ENCODE assay signal across 24 cellular contexts in genomic region chr7:131312838-131313237, GRCh38. TPM values are rescaled to one million over a fixed set of nuclear protein-coding genes. Genes with fewer than 3 reads are reported as not detected.
DNase-seq lines count a peak whose midpoint lies in the region; ATAC-seq, FAIRE-seq and TF ChIP-seq lines count a peak whose summit lies in the region.
"Had no signal": no experiment of that assay in that cellular context is flagged by ENCODE, and none has a peak within 500 bp of the region (broad histone marks: within the 10 kb centered on the region; RNA-seq: fewer than 3 reads in every experiment).

No MANE protein-coding gene starts in this region.

- peaks cover 0 to 2% (median 0%) of the 10 kb centered on the region in 7 donors for H3K4me1 Mint-ChIP-seq in naive thymus-derived CD4-positive, alpha-beta T cell
- H3K4me1 Mint-ChIP-seq: B cell had no signal

- in situ Hi-C loops in GM12878 (cut with MboI) = no loop called here

- FAIRE-seq in A204.1 (lab: Jason Lieb, UNC) = peak; percentile 29
- no peak for FAIRE-seq in GM12878 (lab: Jason Lieb, UNC)
- FAIRE-seq: D721Med, G401.6, GM12892, GM18507 had no signal

- H3K4me1 ChIP-seq in HCT116 (ENCODE audit: control insufficient read depth in 1 of 2, insufficient read depth in 2 of 2, low read length in 2 of 2) (no peaks in the 10 kb centered on the region), Karpas-422 (ENCODE audit: low read length) (peaks cover 3% of the 10 kb centered on the region), GM12878 (ENCODE audit: control insufficient read depth, insufficient read depth, low read length) (no peaks in the 10 kb centered on the region), PC-3 (ENCODE audit: insufficient read depth, low read length) (no peaks in the 10 kb centered on the region)
- no peaks in the 10 kb centered on the region for H3K4me1 ChIP-seq in naive thymus-derived CD4-positive, alpha-beta T cell (ENCODE audit: control insufficient read depth in 2 of 2, insufficient read depth in 2 of 2, low read length in 2 of 2)
- H3K4me1 ChIP-seq: A549; BLaER1 treated with 17β-estradiol and CSF1 and Interleukin-3, amounts not matched to agents 10 nM and 100 nM; Caco-2 had no signal

- H2AFZ ChIP-seq in HCT116 (ENCODE audit: low read depth, low read length, poor library complexity, severe bottlenecking) = no peak overlapping the region
- no peak overlapping the region for H2AFZ ChIP-seq in Karpas-422 (ENCODE audit: low read length)
- H2AFZ ChIP-seq in GM12878 (ENCODE audit: control insufficient read depth, low read depth, low read length) = no peak overlapping the region
- H2AFZ ChIP-seq in PC-3 (ENCODE audit: low read length) = no peak overlapping the region

- TF ChIP-seq RAD21 in HCT116 (IDR thresholded peaks at IDR 0.05; ENCODE audit: low read depth) (no peak), GM12878 (IDR thresholded peaks at IDR 0.05; ENCODE audit: insufficient read depth, low read depth, low read length) (no peak)

- H3K36me3 ChIP-seq in HCT116 (ENCODE audit: control insufficient read depth in 1 of 2, insufficient read depth in 2 of 2, low read length in 2 of 2) = no peaks in the 10 kb centered on the region
- no peaks in the 10 kb centered on the region for H3K36me3 ChIP-seq in Karpas-422 (ENCODE audit: insufficient read depth, low read length)
- H3K36me3 ChIP-seq in GM12878 (ENCODE audit: control insufficient read depth in 2 of 2, insufficient read depth in 2 of 2, low read length in 1 of 2) = no peaks in the 10 kb centered on the region
- H3K36me3 ChIP-seq in PC-3 (ENCODE audit: low read depth, low read length) = no peaks in the 10 kb centered on the region
- no peaks in the 10 kb centered on the region for H3K36me3 ChIP-seq in naive thymus-derived CD4-positive, alpha-beta T cell (ENCODE audit: control insufficient read depth in 2 of 3, insufficient read depth in 3 of 3, low read length in 3 of 3)

- H3K9me2 ChIP-seq in HCT116 (ENCODE audit: insufficient read depth) = no peaks in the 10 kb centered on the region
- H3K9me2 ChIP-seq in Karpas-422 (replicated peaks; ENCODE audit: insufficient read depth, low read length) = no peaks in the 10 kb centered on the region
- H3K9me2 ChIP-seq in PC-3 (replicated peaks; ENCODE audit: low read length) = no peaks in the 10 kb centered on the region

- H4K20me1 ChIP-seq in HCT116 (ENCODE audit: insufficient read depth) (no peaks in the 10 kb centered on the region), Karpas-422 (ENCODE audit: insufficient read depth, low read depth, low read length) (no peaks in the 10 kb centered on the region), GM12878 (ENCODE audit: control insufficient read depth, insufficient read depth) (no peaks in the 10 kb centered on the region), PC-3 (ENCODE audit: low read length) (no peaks in the 10 kb centered on the region)
- H4K20me1 ChIP-seq: BLaER1 treated with 17β-estradiol and CSF1 and Interleukin-3, amounts not matched to agents 10 nM and 100 nM had no signal

- TF ChIP-seq POLR2A in HCT116 (IDR thresholded peaks at IDR 0.05; ENCODE audit: borderline replicate concordance, extremely low read depth, insufficient read depth, insufficient read length) = no peak
- TF ChIP-seq POLR2A in GM12878 (IDR thresholded peaks at IDR 0.05; ENCODE audit: low read depth, low read length) = no peak

- H3K9me3 ChIP-seq in HCT116 (ENCODE audit: control insufficient read depth in 1 of 2, insufficient read depth in 1 of 2, low read depth in 1 of 2, low read length in 2 of 2) (peaks cover 0 to 5% of the 10 kb centered on the region in 2 experiments; a peak in 1 of 4 replicates), Karpas-422 (ENCODE audit: low read length) (peaks cover under 1% of the 10 kb centered on the region), GM12878 (replicated peaks; ENCODE audit: control insufficient read depth, insufficient read depth, low read length) (peaks cover 3% of the 10 kb centered on the region; the same call in 1 of the 3 replicates), PC-3 (ENCODE audit: low read length) (no peaks in the 10 kb centered on the region)
- H3K9me3 ChIP-seq in naive thymus-derived CD4-positive, alpha-beta T cell (ENCODE audit: control insufficient read depth in 2 of 3, low read length in 3 of 3) = no peaks in the 10 kb centered on the region

- no peak for TF ChIP-seq EP300 in GM12878 (IDR thresholded peaks at IDR 0.05; ENCODE audit: borderline replicate concordance in 1 of 2, control insufficient read depth in 1 of 2, low read depth in 2 of 2, low read length in 2 of 2)

- peaks cover 0 to 5% (median 4%) of the 10 kb centered on the region in 5 donors for H3K27me3 Mint-ChIP-seq in naive thymus-derived CD4-positive, alpha-beta T cell
- H3K27me3 Mint-ChIP-seq: B cell; CD4-positive, alpha-beta T cell had no signal

- BruUV-seq in HCT116 (replicated peaks; lab: Mats Ljungman, UMichigan) (no TSS peak), GM12878 (replicated peaks; lab: Mats Ljungman, UMichigan) (no TSS peak), PC-3 (replicated peaks; lab: Mats Ljungman, UMichigan) (no TSS peak)

- SMC1A ChIA-PET in GM12878 (lab: Charles Lee; ENCODE audit: uncharacterized antibody, unreplicated experiment) = interaction anchor here (1.1 to 1.5 kb wide), 2 partner anchors 74 to 103 kb away, joined by 4 read pairs; no protein-coding TSS in a partner anchor

- no peak for TF ChIP-seq CTCF in HCT116 (IDR thresholded peaks at IDR 0.05 in 2 of 3, conservative IDR thresholded peaks at IDR 0.05 in 1 of 3; ENCODE audit: borderline replicate concordance in 1 of 3, insufficient read depth in 1 of 3, low read depth in 2 of 3, low read length in 2 of 3)
- no peak for TF ChIP-seq CTCF in GM12878 (IDR thresholded peaks at IDR 0.05 in 2 of 3, conservative IDR thresholded peaks at IDR 0.05 in 1 of 3; ENCODE audit: control insufficient read depth in 2 of 3, extremely low read depth in 1 of 3, insufficient read depth in 1 of 3, low read depth in 3 of 3, low read length in 3 of 3)
- TF ChIP-seq CTCF in PC-3 (conservative IDR thresholded peaks at IDR 0.05; ENCODE audit: low read depth, low read length) = no peak

- no peak for DNase-seq in HCT116 (ENCODE audit: low read depth, low spot score)
- peak; percentile 21 for DNase-seq in Karpas-422
- no peak for DNase-seq in GM12878 (ENCODE audit: low read depth, low spot score)
- DNase-seq in DMS79 (lab: John Stamatoyannopoulos, UW) = no peak
- DNase-seq in PC-3 = no peak
- no peak for DNase-seq in middle frontal gyrus (ENCODE audit: extremely low spot score, low spot score)
- DNase-seq in naive thymus-derived CD4-positive, alpha-beta T cell = no peak
- DNase-seq: 8988T; AML-193; Caco-2; Calu3; CD4-positive, alpha-beta T cell; CD8-positive, alpha-beta T cell; DMS79 treated with DMSO at 0.1 percent for 48 hours; GF-D8 had no signal

- 0% methylated on average over 1 of the region's 1 CpG for WGBS in GM12878 (ENCODE audit: insufficient coverage, insufficient replicate concordance, low lambda C conversion rate, missing lambda C conversion rate)

- H3K27me3 ChIP-seq in HCT116 (ENCODE audit: insufficient read depth, low read length) (no peaks in the 10 kb centered on the region), Karpas-422 (ENCODE audit: low read length) (no peaks in the 10 kb centered on the region), GM12878 (replicated peaks in 1 of 2; ENCODE audit: control insufficient read depth in 2 of 2, insufficient read depth in 2 of 2, low read length in 1 of 2) (no peaks in the 10 kb centered on the region), PC-3 (ENCODE audit: low read length) (no peaks in the 10 kb centered on the region)
- H3K27me3 ChIP-seq in naive thymus-derived CD4-positive, alpha-beta T cell (ENCODE audit: control insufficient read depth in 2 of 2, insufficient read depth in 2 of 2, low read length in 2 of 2) = no peaks in the 10 kb centered on the region
- H3K27me3 ChIP-seq: BLaER1 treated with 17β-estradiol and CSF1 and Interleukin-3, amounts not matched to agents 10 nM and 100 nM had no signal

- no peaks in the 10 kb centered on the region for H3K79me2 ChIP-seq in HCT116 (ENCODE audit: insufficient read depth, low read length)
- no peaks in the 10 kb centered on the region for H3K79me2 ChIP-seq in Karpas-422 (ENCODE audit: low read length)
- H3K79me2 ChIP-seq in GM12878 (ENCODE audit: control insufficient read depth, insufficient read depth, low read length) = no peaks in the 10 kb centered on the region
- H3K79me2 ChIP-seq in PC-3 (ENCODE audit: low read length) = no peaks in the 10 kb centered on the region

- CTCF ChIA-PET in HCT116 (lab: Charles Lee) (no interaction called here), GM12878 (lab: Yijun Ruan, JAX) (interaction anchor here (1.0 to 2.2 kb wide), 3 partner anchors 12 to 244 kb away, joined by 3 to 6 read pairs (median 3); no protein-coding TSS in a partner anchor), PC-3 (lab: Charles Lee) (interaction anchor here (0.6 kb wide), 1 partner anchor 284 kb away, joined by 4 read pairs; no protein-coding TSS in a partner anchor)
- CTCF ChIA-PET in naive thymus-derived CD4-positive, alpha-beta T cell (lab: Charles Lee) = no interaction called here

- H3K4me3 Mint-ChIP-seq in naive thymus-derived CD4-positive, alpha-beta T cell = no peak overlapping the region
- H3K4me3 Mint-ChIP-seq: B cell; CD4-positive, alpha-beta T cell; CD8-positive, alpha-beta T cell had no signal

- no peaks in the 10 kb centered on the region for H3F3A ChIP-seq in PC-3 (ENCODE audit: low read length, unreplicated experiment)

- H3K4me2 ChIP-seq in HCT116 (ENCODE audit: low read length) (no peak overlapping the region), Karpas-422 (ENCODE audit: low read depth, low read length, poor library complexity, severe bottlenecking) (no peak overlapping the region), GM12878 (ENCODE audit: control insufficient read depth, insufficient read depth) (no peak overlapping the region), PC-3 (ENCODE audit: low read length) (no peak overlapping the region)
- H3K4me2 ChIP-seq: A549; BLaER1 treated with 17β-estradiol and CSF1 and Interleukin-3, amounts not matched to agents 10 nM and 100 nM had no signal

- no peak overlapping the region for H3K27ac Mint-ChIP-seq in naive thymus-derived CD4-positive, alpha-beta T cell
- H3K27ac Mint-ChIP-seq: B cell; CD4-positive, alpha-beta T cell; CD8-positive, alpha-beta T cell had no signal

- RAD21 ChIA-PET in HCT116 (lab: Charles Lee; ENCODE audit: low non-redundant PET in 1 of 2, low total read pairs in 2 of 2, uncharacterized antibody in 2 of 2, unreplicated experiment in 2 of 2) (no interaction called here), GM12878 (lab: Charles Lee; ENCODE audit: unreplicated experiment) (no interaction called here)

- H3K9ac ChIP-seq in HCT116 (ENCODE audit: low read length) (no peak overlapping the region), Karpas-422 (ENCODE audit: low read length) (no peak overlapping the region), GM12878 (ENCODE audit: control insufficient read depth, insufficient read depth, low read length) (no peak overlapping the region), PC-3 (ENCODE audit: low read length) (no peak overlapping the region)
- H3K9ac ChIP-seq: BLaER1 treated with 17β-estradiol and CSF1 and Interleukin-3, amounts not matched to agents 10 nM and 100 nM had no signal

- no peak overlapping the region for H3K4me3 ChIP-seq in HCT116 (replicated peaks in 1 of 2; ENCODE audit: low read depth in 1 of 2, low read length in 2 of 2)
- no peak overlapping the region for H3K4me3 ChIP-seq in Karpas-422 (ENCODE audit: low read length)
- H3K4me3 ChIP-seq in GM12878 = no peak overlapping the region
- no peak overlapping the region for H3K4me3 ChIP-seq in PC-3 (ENCODE audit: low read length)
- H3K4me3 ChIP-seq in naive thymus-derived CD4-positive, alpha-beta T cell (ENCODE audit: low read length) = no peak overlapping the region
- H3K4me3 ChIP-seq: A549; BLaER1 treated with 17β-estradiol and CSF1 and Interleukin-3, amounts not matched to agents 10 nM and 100 nM had no signal

- no peak for ATAC-seq in HCT116
- no peak for ATAC-seq in GM12878
- no peak for ATAC-seq in PC-3
- no peak for ATAC-seq in naive thymus-derived CD4-positive, alpha-beta T cell
- ATAC-seq: A549; CD8-positive, alpha-beta T cell had no signal

- H3K36me3 Mint-ChIP-seq in naive thymus-derived CD4-positive, alpha-beta T cell = peaks cover 9 to 22% (median 12%) of the 10 kb centered on the region in 5 donors

- POLR2A ChIA-PET in HCT116 (lab: Charles Lee) = no interaction called here
- POLR2A ChIA-PET in GM12878 (lab: Charles Lee) = no interaction called here
- POLR2A ChIA-PET in PC-3 (lab: Charles Lee; ENCODE audit: unreplicated experiment) = no interaction called here
- POLR2A ChIA-PET in naive thymus-derived CD4-positive, alpha-beta T cell (lab: Charles Lee) = no interaction called here

- intact Hi-C loops in HCT116 (cut with micrococcal nuclease) = no loop called here
- intact Hi-C loops in GM12878 (cut with micrococcal nuclease; ENCODE audit: unreplicated experiment) = no loop called here
- intact Hi-C loops in PC-3 (cut with micrococcal nuclease) = no loop called here
- intact Hi-C loops in naive thymus-derived CD4-positive, alpha-beta T cell (cut with micrococcal nuclease) = no loop called here

- H3K27ac ChIP-seq in HCT116 (ENCODE audit: low read depth, low read length) (no peak overlapping the region), Karpas-422 (ENCODE audit: low read length) (no peak overlapping the region), GM12878 (ENCODE audit: control insufficient read depth, insufficient read depth) (no peak overlapping the region), PC-3 (ENCODE audit: low read length) (no peak overlapping the region)
- H3K27ac ChIP-seq in naive thymus-derived CD4-positive, alpha-beta T cell (ENCODE audit: low read depth, low read length) = no peak overlapping the region
- H3K27ac ChIP-seq: A549; BLaER1 treated with 17β-estradiol and CSF1 and Interleukin-3, amounts not matched to agents 10 nM and 100 nM; C4-2B had no signal

- H3K9me3 Mint-ChIP-seq in naive thymus-derived CD4-positive, alpha-beta T cell = peaks cover 3 to 38% (median 12%) of the 10 kb centered on the region in 11 donors

RNA-seq across cellular contexts. Expression of gene MKLN1, which starts 14.8 kb away (rescaled TPM):
- total RNA-seq in HCT116 (2021; ENCODE audit: unreplicated experiment) (48.5 TPM), GM12878 (2014; rRNA removed) (16.7 and 19.9 TPM in 2 replicates), GM12878 (2014; rRNA removed; fragmentation: Illumina TruSeq; extraction: Trizol) (26.7 and 30.3 TPM in 2 replicates), GM12878 (2021) (26.2 and 33.5 TPM in 2 replicates), PC-3 (2014; rRNA removed) (15.3 and 16.3 TPM in 2 replicates)
- 17.2 and 22.2 TPM in 2 replicates for polyA plus RNA-seq in HCT116 (2012)
- total RNA-seq in Karpas-422 (2014; rRNA removed; shearing (Covaris generic); ENCODE audit: low replicate concordance) = 17.2 and 70.8 TPM in 2 replicates
- total RNA-seq in GM12878 (2013; cell fraction: nucleolus; rRNA removed) = 203 and 221 TPM in 2 replicates
- polyA plus RNA-seq in GM12878 (2011; ENCODE audit: low read depth) = 9.1 TPM
- polyA plus RNA-seq in GM12878 (2011; rRNA removed) (55.8 and 65.7 TPM in 2 replicates), GM12878 (2014; fragmentation: Illumina TruSeq; extraction: Trizol) (21.7 and 31.9 TPM in 2 replicates), GM12878 (2014; fragmentation: Nextera tagmentation; extraction: Ambion mirVana) (10 to 100 TPM; 16.4 to 31.8 TPM), GM12878 (2014; rRNA removed) (12.4 and 13.6 TPM in 2 replicates), GM12878 (2016; fragmentation: Nextera tagmentation; extraction: Ambion mirVana) (10 to 100 TPM; 37.4 to 39.1 TPM)
- 24.5 and 33.2 TPM in 2 replicates for polyA plus RNA-seq in GM12878 (2011; cell fraction: cytosol; rRNA removed)
- polyA plus RNA-seq in GM12878 (2011; cell fraction: nucleus; rRNA removed) = 35.8 and 46.4 TPM in 2 replicates
- 13.0 and 20.4 TPM in 2 replicates for polyA plus RNA-seq in GM12878 (2012)
- polyA minus RNA-seq in GM12878 (2011; rRNA and poly(A)+ RNA removed) = 133 and 162 TPM in 2 replicates
- polyA minus RNA-seq in GM12878 (2011; cell fraction: cytosol; rRNA and poly(A)+ RNA removed) = 23.1 and 24.2 TPM in 2 replicates
- polyA minus RNA-seq in GM12878 (2011; cell fraction: nucleus; rRNA and poly(A)+ RNA removed) = 57.9 and 94.6 TPM in 2 replicates
- 10 to 100 TPM; 42.0 to 69.8 (median 59.3) TPM for total RNA-seq in naive thymus-derived CD4-positive, alpha-beta T cell
- 10 to 100 TPM; 30.8 to 36.2 TPM for polyA plus RNA-seq in naive thymus-derived CD4-positive, alpha-beta T cell

Comparison
In these comparisons a context has a peak if more than half of its experiments do, and no peak if none do; other contexts are left out.
1. CTCF ChIA-PET loops: an anchor here in GM12878 (1.0 to 2.2 kb wide) and PC-3 (0.6 kb wide); none called in HCT116 and naive thymus-derived CD4-positive, alpha-beta T cell.